ENCODE assay signal across 19 cellular contexts in genomic region chr19:49938662-49939061, GRCh38. TPM values are rescaled to one million over a fixed set of nuclear protein-coding genes. Genes with fewer than 3 reads are reported as not detected.
DNase-seq lines count a peak whose midpoint lies in the region; ATAC-seq and TF ChIP-seq lines count a peak whose summit lies in the region.
"Had no signal": no experiment of that assay in that cellular context is flagged by ENCODE, and none has a peak within 500 bp of the region (broad histone marks: within the 10 kb centered on the region; RNA-seq: fewer than 3 reads in every experiment).

No MANE protein-coding gene starts in this region.

- no peak for TF ChIP-seq POLR2A in testis (IDR thresholded peaks at IDR 0.05)

- H3K4me3 ChIP-seq in testis: no peak overlapping the region

- peaks cover 7% of the 10 kb centered on the region for H3K4me1 ChIP-seq in testis
- H3K4me1 ChIP-seq: BE2C had no signal

- H3K36me3 ChIP-seq in testis (ENCODE audit: low read depth, missing control alignments): no peaks in the 10 kb centered on the region
- H3K36me3 ChIP-seq: BE2C had no signal

- TF ChIP-seq CTCF in 22Rv1 (IDR thresholded peaks at IDR 0.05) (no peak), chondrocyte (IDR thresholded peaks at IDR 0.05) (no peak), testis (IDR thresholded peaks at IDR 0.05) (no peak)

- intact Hi-C loops in posterior vena cava (cut with DNase I) (loop anchor here (5.0 kb wide), 1 partner anchor 44 kb away; no protein-coding TSS in a partner anchor), testis (cut with DNase I; ENCODE audit: low total_unique reads) (no loop called here)

- H3K36me3 Mint-ChIP-seq in chondrocyte (ENCODE audit: low read depth): no peaks in the 10 kb centered on the region
- H3K36me3 Mint-ChIP-seq: CD4-positive, CD25-positive, alpha-beta regulatory T cell; CD8-positive, alpha-beta memory T cell had no signal

- no peak overlapping the region for H3K4me3 Mint-ChIP-seq in chondrocyte (ENCODE audit: unreplicated experiment)
- H3K4me3 Mint-ChIP-seq: CD4-positive, CD25-positive, alpha-beta regulatory T cell had no signal

- H3K27ac ChIP-seq in 22Rv1 (peak overlapping the region; percentile 35), testis (no peak overlapping the region)

- H3K27me3 ChIP-seq in testis: no peaks in the 10 kb centered on the region
- H3K27me3 ChIP-seq: BE2C had no signal

- no peak overlapping the region for H3K27ac Mint-ChIP-seq in chondrocyte (ENCODE audit: unreplicated experiment)
- H3K27ac Mint-ChIP-seq: CD4-positive, CD25-positive, alpha-beta regulatory T cell; CD8-positive, alpha-beta memory T cell; HFFc6 had no signal

- peaks cover 5% of the 10 kb centered on the region for H3K4me1 Mint-ChIP-seq in chondrocyte (ENCODE audit: low read depth)

- no peaks in the 10 kb centered on the region for H3K9me3 Mint-ChIP-seq in chondrocyte (ENCODE audit: low read depth)
- H3K9me3 Mint-ChIP-seq: CD8-positive, alpha-beta memory T cell; HFFc6 had no signal

- 19 to 40% methylated on average over 4 of the region's 4 CpGs for WGBS in testis, 2 donors

- H3K27me3 Mint-ChIP-seq in chondrocyte (ENCODE audit: low read depth): peaks cover 24% of the 10 kb centered on the region

- H3K9me3 ChIP-seq in testis: no peaks in the 10 kb centered on the region
- H3K9me3 ChIP-seq: BE2C had no signal

- DNase-seq in chondrocyte (ENCODE audit: low spot score) (peak; percentile 55), posterior vena cava (ENCODE audit: low spot score) (peak; percentile 62), testis (peak; percentile 50), HT-29 (ENCODE audit: low spot score) (no peak), KBM-7 (no peak)
- DNase-seq: BE2C; C1 segment of cervical spinal cord; CD4-positive, CD25-positive, alpha-beta regulatory T cell; CD8-positive, alpha-beta memory T cell; COR-L47; DMS79; GDM1; GOT3; H7; HFFc6 had no signal

- in situ Hi-C loops in KBM-7 (cut with MboI; ENCODE audit: low pct_unique_long_range_greater_than_20kb, low sequenced_read_pairs): no loop called here

- ATAC-seq in HG03280 (IDR thresholded peaks at IDR 0.05; ENCODE audit: unreplicated experiment): no peak

RNA-seq across cellular contexts. Expression of gene NUP62, which starts 9.4 kb away (rescaled TPM):
- total RNA-seq in chondrocyte (41.0 to 50.5 TPM (median 44.7 TPM) in 3 replicates), posterior vena cava (10 to 100 TPM; 21.9 to 27.1 TPM), testis (100 to 1,000 TPM in 1 of 2 donors, 10 to 100 TPM in 1; 78.4 to 112 TPM)
- polyA plus RNA-seq in testis (ENCODE audit: insufficient read depth, low read depth, low replicate concordance): 135 TPM
- 133 TPM in 2 replicates for total RNA-seq in HT-29 (2014; rRNA removed; shearing (Covaris generic))

RNA-seq across cellular contexts. Expression of gene ATF5, which starts 9.7 kb away (rescaled TPM):
- total RNA-seq in chondrocyte: 16.7 to 53.4 TPM (median 53.3 TPM) in 3 replicates
- 10 to 100 TPM; 18.8 to 37.0 TPM for total RNA-seq in posterior vena cava
- 10 to 100 TPM; 31.3 to 38.5 TPM for total RNA-seq in testis
- polyA plus RNA-seq in testis (ENCODE audit: insufficient read depth, low read depth, low replicate concordance): 64.5 TPM
- total RNA-seq in HT-29 (2014; rRNA removed; shearing (Covaris generic)): 32.2 and 32.8 TPM in 2 replicates

RNA-seq across cellular contexts. Expression of gene SIGLEC11, which starts 22.3 kb away (rescaled TPM):
- total RNA-seq in chondrocyte: not detected in 3 replicates
- total RNA-seq in posterior vena cava: 1 to 10 TPM in 1 of 2 donors, under 1 TPM in 1; 0.95 to 3.3 TPM
- 1 to 10 TPM; 6.0 to 8.5 TPM for total RNA-seq in testis
- 5.8 TPM for polyA plus RNA-seq in testis (ENCODE audit: insufficient read depth, low read depth, low replicate concordance)
- not detected in 2 replicates for total RNA-seq in HT-29 (2014; rRNA removed; shearing (Covaris generic))
- total RNA-seq: A172; CD4-positive, CD25-positive, alpha-beta regulatory T cell; CD8-positive, alpha-beta memory T cell; Daoy; H7; HFFc6 had no signal
- polyA plus RNA-seq: CD4-positive, CD25-positive, alpha-beta regulatory T cell; CD8-positive, alpha-beta memory T cell had no signal

RNA-seq across cellular contexts. Expression of gene IL4I1, which starts 42.0 kb away (rescaled TPM):
- total RNA-seq in chondrocyte: 0.17 TPM in 1 of 3 replicates, not detected in the others
- total RNA-seq in posterior vena cava: 1 to 10 TPM; 1.1 to 1.3 TPM
- 10 to 100 TPM; 17.1 to 20.4 TPM for total RNA-seq in testis
- polyA plus RNA-seq in testis (ENCODE audit: insufficient read depth, low read depth, low replicate concordance): 61.9 TPM
- 1.1 and 2.3 TPM in 2 replicates for total RNA-seq in HT-29 (2014; rRNA removed; shearing (Covaris generic))

Comparison
In these comparisons a context has a peak if more than half of its experiments do, and no peak if none do; other contexts are left out.
1. DNase-seq: peak in chondrocyte (single experiment), posterior vena cava (single experiment) and testis (single experiment); none in HT-29 (single experiment) and KBM-7 (single experiment).